In the genomic region with DNA sequence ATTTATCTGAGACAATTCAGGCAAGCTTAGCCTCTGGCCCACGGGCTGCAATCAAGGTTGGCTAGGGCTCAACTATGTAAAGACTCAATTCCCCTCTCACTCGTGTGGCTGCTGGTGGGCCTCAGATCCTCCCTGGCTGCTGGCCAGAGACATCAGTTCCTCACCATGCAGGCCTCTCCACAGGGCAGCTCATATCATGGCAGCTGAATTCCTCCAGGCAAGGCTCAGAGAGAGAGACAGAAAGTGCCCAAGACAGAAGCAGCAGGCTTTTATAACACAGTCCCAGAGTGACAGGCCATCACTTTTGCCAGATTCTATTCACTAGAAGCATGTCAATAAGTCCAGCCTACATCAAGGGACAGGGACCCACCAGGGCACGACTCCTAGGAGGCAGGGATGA, we compare ENCODE assay signal across 14 cellular contexts.
DNase-seq lines count a peak whose midpoint lies in the region; ATAC-seq, FAIRE-seq and TF ChIP-seq lines count a peak whose summit lies in the region.
"Had no signal": no experiment of that assay in that cellular context is flagged by ENCODE, and none has a peak within 500 bp of the region (broad histone marks: within the 10 kb centered on the region; RNA-seq: fewer than 3 reads in every experiment).

No MANE protein-coding gene starts in this region.

- FAIRE-seq in GM12878 (lab: Jason Lieb, UNC) = no peak

- H3K4me3 ChIP-seq in GM12878 = no peak overlapping the region
- H3K4me3 ChIP-seq in sigmoid colon = no peak overlapping the region
- H3K4me3 ChIP-seq in hepatocyte = no peak overlapping the region
- H3K4me3 ChIP-seq: adrenal gland, SJSA1 had no signal

- H3K9me3 Mint-ChIP-seq in activated T-helper 1 cell treated with anti-CD3 and anti-CD28 coated beads, Interleukin-12 subunit alpha, Interleukin-12 subunit beta, Interleukin-2, Interleukin-4 antibody, amounts not matched to agents 30 ng/mL and 10 ng/mL and 1 ng/mL, durations not matched to agents 14 hours and 24 hours and 36 hours = no peaks in the 10 kb centered on the region
- no peaks in the 10 kb centered on the region for H3K9me3 Mint-ChIP-seq in immature natural killer cell
- H3K9me3 Mint-ChIP-seq: activated CD4-positive, alpha-beta T cell treated with anti-CD3 and anti-CD28 coated beads, Interleukin-2, amount 10 ng/mL, durations not matched to agents 24 days and 14 days; CD8-positive, alpha-beta memory T cell had no signal

- H3K36me3 ChIP-seq in GM12878 (ENCODE audit: control insufficient read depth in 2 of 2, insufficient read depth in 2 of 2, low read length in 1 of 2) = peaks cover 1 to 4% of the 10 kb centered on the region in 2 experiments; a peak in 1 of 4 replicates
- no peaks in the 10 kb centered on the region for H3K36me3 ChIP-seq in sigmoid colon
- no peaks in the 10 kb centered on the region for H3K36me3 ChIP-seq in hepatocyte (replicated peaks; ENCODE audit: insufficient read depth, low read depth)
- H3K36me3 ChIP-seq: adrenal gland, SJSA1 had no signal

- TF ChIP-seq EP300 in GM12878 (IDR thresholded peaks at IDR 0.05; ENCODE audit: borderline replicate concordance in 1 of 2, control insufficient read depth in 1 of 2, low read depth in 2 of 2, low read length in 2 of 2) (no peak), sigmoid colon (IDR thresholded peaks at IDR 0.05) (no peak)

- H3K27ac ChIP-seq in GM12878 (ENCODE audit: control insufficient read depth, insufficient read depth) = peak overlapping the region; percentile 22
- H3K27ac ChIP-seq in sigmoid colon = peak overlapping the region; percentile 80 to 88 (median 84)
- H3K27ac ChIP-seq in hepatocyte = no peak overlapping the region
- H3K27ac ChIP-seq: SJSA1 had no signal

- no TSS peak for BruUV-seq in GM12878 (replicated peaks; lab: Mats Ljungman, UMichigan)

- H3K79me2 ChIP-seq in GM12878 (ENCODE audit: control insufficient read depth, insufficient read depth, low read length) = no peaks in the 10 kb centered on the region; the same call in none of the 2 replicates
- H3K79me2 ChIP-seq in hepatocyte = peaks cover 16% of the 10 kb centered on the region

- peaks cover 3% of the 10 kb centered on the region for H3K27me3 Mint-ChIP-seq in activated T-helper 1 cell treated with anti-CD3 and anti-CD28 coated beads, Interleukin-12 subunit alpha, Interleukin-12 subunit beta, Interleukin-2, Interleukin-4 antibody, amounts not matched to agents 30 ng/mL and 10 ng/mL and 1 ng/mL, durations not matched to agents 14 hours and 24 hours and 36 hours (ENCODE audit: insufficient read depth)
- H3K27me3 Mint-ChIP-seq in immature natural killer cell (ENCODE audit: low read depth in 3 of 3) = peaks cover 7 to 10% (median 10%) of the 10 kb centered on the region in 3 donors
- H3K27me3 Mint-ChIP-seq: activated CD4-positive, alpha-beta T cell treated with anti-CD3 and anti-CD28 coated beads, Interleukin-2, amount 10 ng/mL, durations not matched to agents 24 days and 14 days; CD8-positive, alpha-beta memory T cell had no signal

- no peak for TF ChIP-seq CTCF in GM12878 (IDR thresholded peaks at IDR 0.05 in 2 of 3, conservative IDR thresholded peaks at IDR 0.05 in 1 of 3; ENCODE audit: control insufficient read depth in 2 of 3, extremely low read depth in 1 of 3, insufficient read depth in 1 of 3, low read depth in 3 of 3, low read length in 3 of 3)
- TF ChIP-seq CTCF in sigmoid colon (IDR thresholded peaks at IDR 0.05) = no peak
- no peak for TF ChIP-seq CTCF in hepatocyte (IDR thresholded peaks at IDR 0.05; ENCODE audit: poor library complexity)

- H3K4me1 ChIP-seq in GM12878 (ENCODE audit: control insufficient read depth, insufficient read depth, low read length) (peaks cover 43% of the 10 kb centered on the region), sigmoid colon (peaks cover 0 to 59% (median 54%) of the 10 kb centered on the region in 4 donors), hepatocyte (ENCODE audit: insufficient read depth) (peaks cover 31% of the 10 kb centered on the region)

- ATAC-seq in GM19023 (IDR thresholded peaks at IDR 0.05; ENCODE audit: unreplicated experiment) (peak; percentile 33), HG02759 (IDR thresholded peaks at IDR 0.05; ENCODE audit: unreplicated experiment) (peak; percentile 16), GM12878 (no peak; the same call in 2 of the 3 replicates)
- ATAC-seq: HCT116 had no signal

- H3K9me3 ChIP-seq in GM12878 (replicated peaks; ENCODE audit: control insufficient read depth, insufficient read depth, low read length) (peaks cover 1% of the 10 kb centered on the region; the same call in 1 of the 3 replicates), sigmoid colon (no peaks in the 10 kb centered on the region), hepatocyte (ENCODE audit: low read depth) (no peaks in the 10 kb centered on the region)
- H3K9me3 ChIP-seq: adrenal gland, SJSA1 had no signal

- H3K27me3 ChIP-seq in GM12878 (replicated peaks in 1 of 2; ENCODE audit: control insufficient read depth in 2 of 2, insufficient read depth in 2 of 2, low read length in 1 of 2) = no peaks in the 10 kb centered on the region
- no peaks in the 10 kb centered on the region for H3K27me3 ChIP-seq in sigmoid colon
- H3K27me3 ChIP-seq in hepatocyte = no peaks in the 10 kb centered on the region
- H3K27me3 ChIP-seq: adrenal gland, SJSA1 had no signal

- H3K4me3 Mint-ChIP-seq in activated T-helper 1 cell treated with anti-CD3 and anti-CD28 coated beads, Interleukin-12 subunit alpha, Interleukin-12 subunit beta, Interleukin-2, Interleukin-4 antibody, amounts not matched to agents 30 ng/mL and 10 ng/mL and 1 ng/mL, durations not matched to agents 14 hours and 24 hours and 36 hours = no peak overlapping the region
- no peak overlapping the region for H3K4me3 Mint-ChIP-seq in immature natural killer cell
- H3K4me3 Mint-ChIP-seq: activated CD4-positive, alpha-beta T cell treated with anti-CD3 and anti-CD28 coated beads, Interleukin-2, amount 10 ng/mL, durations not matched to agents 24 days and 14 days; CD8-positive, alpha-beta memory T cell had no signal

- peak overlapping the region; percentile 28 for H3K4me2 ChIP-seq in GM12878 (ENCODE audit: control insufficient read depth, insufficient read depth)
- no peak overlapping the region for H3K4me2 ChIP-seq in hepatocyte

- POLR2A ChIA-PET in GM12878 (lab: Charles Lee) = interaction anchor here (0.9 to 3.2 kb wide), 11 partner anchors 12 to 525 kb away, joined by 3 to 28 read pairs (median 4); no protein-coding TSS in a partner anchor

- H3K9ac ChIP-seq in GM12878 (ENCODE audit: control insufficient read depth, insufficient read depth, low read length) = no peak overlapping the region

- in situ Hi-C loops in GM12878 (cut with MboI) = no loop called here

- no peaks in the 10 kb centered on the region for H3K36me3 Mint-ChIP-seq in activated T-helper 1 cell treated with anti-CD3 and anti-CD28 coated beads, Interleukin-12 subunit alpha, Interleukin-12 subunit beta, Interleukin-2, Interleukin-4 antibody, amounts not matched to agents 30 ng/mL and 10 ng/mL and 1 ng/mL, durations not matched to agents 14 hours and 24 hours and 36 hours (ENCODE audit: low read depth)
- H3K36me3 Mint-ChIP-seq in immature natural killer cell = peaks cover 0 to 5% (median 0%) of the 10 kb centered on the region in 3 donors

- H3K9me2 ChIP-seq in hepatocyte (replicated peaks; ENCODE audit: insufficient read depth) = no peaks in the 10 kb centered on the region

- peaks cover 4% of the 10 kb centered on the region for H3K4me1 Mint-ChIP-seq in activated T-helper 1 cell treated with anti-CD3 and anti-CD28 coated beads, Interleukin-12 subunit alpha, Interleukin-12 subunit beta, Interleukin-2, Interleukin-4 antibody, amounts not matched to agents 30 ng/mL and 10 ng/mL and 1 ng/mL, durations not matched to agents 14 hours and 24 hours and 36 hours (ENCODE audit: low read depth)
- H3K4me1 Mint-ChIP-seq in immature natural killer cell = peaks cover 32 to 34% of the 10 kb centered on the region in 2 donors

- RAD21 ChIA-PET in GM12878 (lab: Charles Lee; ENCODE audit: unreplicated experiment) = interaction anchor here (1.0 to 4.0 kb wide), 11 partner anchors 20 to 525 kb away, joined by 3 to 42 read pairs (median 5); a partner anchor contains a TSS

- DNase-seq in GM12878 (ENCODE audit: low read depth, low spot score) (no peak), sigmoid colon (no peak), immature natural killer cell (no peak), hepatocyte (ENCODE audit: low spot score) (no peak), activated gamma-delta T cell (lab: John Stamatoyannopoulos, UW) (no peak)
- no peak for DNase-seq in activated T-helper 1 cell treated with anti-CD3 and anti-CD28 coated beads, Interleukin-12 subunit alpha, Interleukin-12 subunit beta, Interleukin-2, Interleukin-4 antibody, amounts not matched to agents 30 ng/mL and 10 ng/mL and 1 ng/mL, durations not matched to agents 14 hours and 24 hours and 36 hours (ENCODE audit: low spot score)
- DNase-seq: activated CD4-positive, alpha-beta T cell treated with anti-CD3 and anti-CD28 coated beads, Interleukin-2, amount 10 ng/mL, durations not matched to agents 24 days and 14 days; CD8-positive, alpha-beta memory T cell; substantia nigra had no signal

- TF ChIP-seq POLR2A in GM12878 (IDR thresholded peaks at IDR 0.05; ENCODE audit: low read depth, low read length) (no peak), sigmoid colon (IDR thresholded peaks at IDR 0.05) (no peak)

- H2AFZ ChIP-seq in GM12878 (ENCODE audit: control insufficient read depth, low read depth, low read length) = peak overlapping the region; percentile 24; the same call in 1 of the 2 replicates
- no peak overlapping the region for H2AFZ ChIP-seq in hepatocyte

- H4K20me1 ChIP-seq in GM12878 (ENCODE audit: control insufficient read depth, insufficient read depth) (no peaks in the 10 kb centered on the region), hepatocyte (ENCODE audit: insufficient read depth, poor library complexity, severe bottlenecking) (no peaks in the 10 kb centered on the region)

- H3K27ac Mint-ChIP-seq in activated T-helper 1 cell treated with anti-CD3 and anti-CD28 coated beads, Interleukin-12 subunit alpha, Interleukin-12 subunit beta, Interleukin-2, Interleukin-4 antibody, amounts not matched to agents 30 ng/mL and 10 ng/mL and 1 ng/mL, durations not matched to agents 14 hours and 24 hours and 36 hours = no peak overlapping the region
- peak overlapping the region in 1 of 6 donors; percentile 48 for H3K27ac Mint-ChIP-seq in immature natural killer cell
- H3K27ac Mint-ChIP-seq: activated CD4-positive, alpha-beta T cell treated with anti-CD3 and anti-CD28 coated beads, Interleukin-2, amount 10 ng/mL, durations not matched to agents 24 days and 14 days had no signal

- SMC1A ChIA-PET in GM12878 (lab: Charles Lee; ENCODE audit: uncharacterized antibody, unreplicated experiment) = interaction anchor here (0.9 to 6.5 kb wide), 9 partner anchors 12 to 82 kb away, joined by 3 to 62 read pairs (median 9); no protein-coding TSS in a partner anchor

- intact Hi-C loops in GM12878 (cut with micrococcal nuclease; ENCODE audit: unreplicated experiment) = loop anchor here (1.0 kb wide), 1 partner anchor 78 kb away; no protein-coding TSS in a partner anchor
- intact Hi-C loops in sigmoid colon (cut with DNase I) = no loop called here
- intact Hi-C loops in activated T-helper 1 cell treated with anti-CD3 and anti-CD28 coated beads, Interleukin-12 subunit alpha, Interleukin-12 subunit beta, Interleukin-2, Interleukin-4 antibody, amounts not matched to agents 30 ng/mL and 10 ng/mL and 1 ng/mL, durations not matched to agents 14 hours and 24 hours and 36 hours (cut with micrococcal nuclease) = no loop called here

- 54% methylated on average over 3 of the region's 3 CpGs for WGBS in GM12878 (ENCODE audit: insufficient coverage, insufficient replicate concordance, low lambda C conversion rate, missing lambda C conversion rate)
- 74 to 77% methylated on average over 3 of the region's 3 CpGs for WGBS in sigmoid colon, 2 donors
- 67% methylated on average over 3 of the region's 3 CpGs for WGBS in hepatocyte (ENCODE audit: low lambda C conversion rate, missing lambda C conversion rate)

- CTCF ChIA-PET in GM12878 (lab: Yijun Ruan, JAX) = interaction anchor here (1.0 to 2.3 kb wide), 9 partner anchors 20 to 536 kb away, joined by 3 to 7 read pairs (median 4); a partner anchor contains a TSS

- no peak for TF ChIP-seq RAD21 in GM12878 (IDR thresholded peaks at IDR 0.05; ENCODE audit: insufficient read depth, low read depth, low read length)
